1 cellular context compared by ENCODE assay signal in genomic region chr1:160285506-160285905, GRCh38.
TF ChIP-seq lines count a peak whose summit lies in the region.

No MANE protein-coding gene starts in this region.

TF ChIP-seq in A549, 52 proteins besides CTCF, POLR2A, EP300 and RAD21 (continued from another document):
- no peak for TF ChIP-seq ZC3H11A (IDR thresholded peaks at IDR 0.05)
- no peak for TF ChIP-seq GATA3 (IDR thresholded peaks at IDR 0.05; ENCODE audit: borderline replicate concordance)
- TF ChIP-seq HOXB5 (CRISPR knock-in tag; IDR thresholded peaks at IDR 0.05) = no peak
- no peak for TF ChIP-seq NPAS2 (CRISPR knock-in tag; IDR thresholded peaks at IDR 0.05; ENCODE audit: borderline replicate concordance)
- TF ChIP-seq EHF (CRISPR knock-in tag; IDR thresholded peaks at IDR 0.05) = no peak
- TF ChIP-seq HMGXB4 (CRISPR knock-in tag; IDR thresholded peaks at IDR 0.05; ENCODE audit: borderline replicate concordance) = no peak
- no peak for TF ChIP-seq USF2 (IDR thresholded peaks at IDR 0.05)
- no peak for TF ChIP-seq E2F6 (IDR thresholded peaks at IDR 0.05; ENCODE audit: borderline replicate concordance, low read depth)
- no peak for TF ChIP-seq ESRRA (IDR thresholded peaks at IDR 0.05; ENCODE audit: borderline replicate concordance, low read length)
- no peak for TF ChIP-seq TP53 (CRISPR knock-in tag; IDR thresholded peaks at IDR 0.05)
- no peak for TF ChIP-seq CHD2 (IDR thresholded peaks at IDR 0.05; ENCODE audit: low read length, partially characterized antibody)
- no peak for TF ChIP-seq NR3C1 (IDR thresholded peaks at IDR 0.05)
